Comparison of ENCODE assay signal across 8 cellular contexts in genomic region chr6:21588812-21589811, GRCh38. TPM values are rescaled to one million over a fixed set of nuclear protein-coding genes. Genes with fewer than 3 reads are reported as not detected.
A peak's percentile ranks its signal among the peaks of the same experiment; 100 is the strongest.
DNase-seq lines count a peak whose midpoint lies in the region; ATAC-seq and TF ChIP-seq lines count a peak whose summit lies in the region.

No MANE protein-coding gene starts in this region.

- no peaks in the 10 kb centered on the region for H3K36me3 ChIP-seq in kidney epithelial cell (ENCODE audit: control insufficient read depth, insufficient read depth, low read length)

- ATAC-seq in GM19023 (IDR thresholded peaks at IDR 0.05; ENCODE audit: unreplicated experiment) (peak; percentile 22), HG03175 (IDR thresholded peaks at IDR 0.05; ENCODE audit: unreplicated experiment) (peak; percentile 30)
- peak; percentile 57 for ATAC-seq in central memory CD8-positive, alpha-beta T cell (replicated peaks; ENCODE audit: extremely low read depth, poor library complexity, severe bottlenecking)

- H3K4me3 ChIP-seq in kidney epithelial cell (ENCODE audit: low read depth, low read length) = peak overlapping the region; percentile 66

- TF ChIP-seq CTCF in kidney epithelial cell (IDR thresholded peaks at IDR 0.05; ENCODE audit: insufficient read depth, low read length, poor library complexity, severe bottlenecking) = peak; percentile 96

- H3K9me3 Mint-ChIP-seq in central memory CD8-positive, alpha-beta T cell = no peaks in the 10 kb centered on the region

- H3K4me3 Mint-ChIP-seq in central memory CD8-positive, alpha-beta T cell = peak overlapping the region; percentile 92

- no peak overlapping the region for H3K27ac Mint-ChIP-seq in central memory CD8-positive, alpha-beta T cell (ENCODE audit: low read depth)

- H3K27me3 Mint-ChIP-seq in central memory CD8-positive, alpha-beta T cell = peaks cover 32% of the 10 kb centered on the region

- no peaks in the 10 kb centered on the region for H3K36me3 Mint-ChIP-seq in central memory CD8-positive, alpha-beta T cell (ENCODE audit: insufficient read depth)

- no peaks in the 10 kb centered on the region for H3K27me3 ChIP-seq in kidney epithelial cell (ENCODE audit: control insufficient read depth, insufficient read depth, low read length)

- peaks cover 18% of the 10 kb centered on the region for H3K4me1 Mint-ChIP-seq in central memory CD8-positive, alpha-beta T cell

- peak; percentile 71 to 76 for DNase-seq in AML-193 (lab: John Stamatoyannopoulos, UW)
- DNase-seq in NCI-H2227 treated with DMSO at 0.1 percent for 48 hours (lab: John Stamatoyannopoulos, UW) = peak; percentile 93
- DNase-seq in activated CD4-positive, CD25-positive, alpha-beta regulatory T cell treated with anti-CD3 and anti-CD28 coated beads, Interleukin-2, amount 50 U/mL, for 16 hours (ENCODE audit: low read depth, low spot score) = peak; percentile 50
- DNase-seq in central memory CD8-positive, alpha-beta T cell (ENCODE audit: low spot score in 2 of 2) = peak; percentile 67 to 68
- DNase-seq in kidney epithelial cell (ENCODE audit: low read depth) = no peak
- DNase-seq in stimulated activated CD4-positive, alpha-beta T cell treated with anti-CD3 and anti-CD28 coated beads, Interleukin-15, amount 100 ng/mL, for 48 hours (ENCODE audit: low read depth in 2 of 2) = peak; percentile 60 to 73

RNA-seq across cellular contexts. Expression of gene SOX4, which starts 4.4 kb away (rescaled TPM):
- 143 and 147 TPM in 2 replicates for total RNA-seq in kidney epithelial cell
